Comparison of ENCODE assay signal across 1 cellular context in genomic region chr11:129237456-129237855, GRCh38.
TF ChIP-seq lines count a peak whose summit lies in the region.

No MANE protein-coding gene starts in this region.

TF ChIP-seq in HepG2, 621 proteins besides CTCF, POLR2A, EP300 and RAD21 (continued from another document):
- no peak for TF ChIP-seq FOXA1 (IDR thresholded peaks at IDR 0.05)
- TF ChIP-seq FOXA1 (CRISPR knock-in tag; IDR thresholded peaks at IDR 0.05) = no peak
- no peak for TF ChIP-seq SIN3B (IDR thresholded peaks at IDR 0.05; ENCODE audit: low read length)
- no peak for TF ChIP-seq ZNF468 (CRISPR knock-in tag; IDR thresholded peaks at IDR 0.05)
- TF ChIP-seq NCOA2 (CRISPR knock-in tag; IDR thresholded peaks at IDR 0.05) = no peak
- no peak for TF ChIP-seq ZBTB7A (CRISPR knock-in tag; IDR thresholded peaks at IDR 0.05)
- no peak for TF ChIP-seq MEIS2 (CRISPR knock-in tag; IDR thresholded peaks at IDR 0.05)
- TF ChIP-seq ZNF83 (CRISPR knock-in tag; IDR thresholded peaks at IDR 0.05; ENCODE audit: borderline replicate concordance) = no peak
